In genomic region chr7:114405427-114405826, GRCh38 we compare ENCODE assay signal across 9 cellular contexts. TPM values are rescaled to one million over a fixed set of nuclear protein-coding genes. Genes with fewer than 3 reads are reported as not detected.
DNase-seq lines count a peak whose midpoint lies in the region; ATAC-seq and TF ChIP-seq lines count a peak whose summit lies in the region.
"Had no signal": no experiment of that assay in that cellular context is flagged by ENCODE, and none has a peak within 500 bp of the region (broad histone marks: within the 10 kb centered on the region; RNA-seq: fewer than 3 reads in every experiment).

No MANE protein-coding gene starts in this region.

- no peaks in the 10 kb centered on the region for H3K36me3 ChIP-seq in DOHH2 (ENCODE audit: control insufficient read depth, low read length)
- H3K36me3 ChIP-seq in colonic mucosa, result no peaks in the 10 kb centered on the region
- no peaks in the 10 kb centered on the region for H3K36me3 ChIP-seq in transverse colon
- H3K36me3 ChIP-seq in spleen, result no peaks in the 10 kb centered on the region

- H3K4me3 ChIP-seq in DOHH2 (ENCODE audit: low read length) (no peak overlapping the region), colonic mucosa (no peak overlapping the region), transverse colon (no peak overlapping the region), spleen (no peak overlapping the region)

- ATAC-seq in GM21723 (IDR thresholded peaks at IDR 0.05; ENCODE audit: unreplicated experiment), result peak; percentile 84

- H3K4me2 ChIP-seq in DOHH2 (ENCODE audit: low read length), result no peak overlapping the region

- H3K27ac ChIP-seq in DOHH2 (ENCODE audit: low read depth, low read length) (no peak overlapping the region), colonic mucosa (no peak overlapping the region), transverse colon (no peak overlapping the region), spleen (no peak overlapping the region)

- no peak for TF ChIP-seq POLR2A in transverse colon (IDR thresholded peaks at IDR 0.05)
- no peak for TF ChIP-seq POLR2A in spleen (IDR thresholded peaks at IDR 0.05)

- H3K9me3 ChIP-seq in DOHH2 (ENCODE audit: control insufficient read depth, insufficient read depth, low read length) (no peaks in the 10 kb centered on the region), colonic mucosa (no peaks in the 10 kb centered on the region), transverse colon (no peaks in the 10 kb centered on the region), spleen (no peaks in the 10 kb centered on the region)

- H3K4me1 ChIP-seq in DOHH2 (ENCODE audit: control insufficient read depth, low read length) (no peaks in the 10 kb centered on the region), colonic mucosa (no peaks in the 10 kb centered on the region), transverse colon (peaks cover 0 to 27% (median 19%) of the 10 kb centered on the region in 4 donors), spleen (no peaks in the 10 kb centered on the region)

- DNase-seq in NCI-H1436 treated with DMSO at 0.1 percent for 48 hours (lab: John Stamatoyannopoulos, UW) (peak; percentile 37), colonic mucosa (no peak), transverse colon (no peak), spleen (no peak), DMS79 treated with DMSO at 0.1 percent for 48 hours (lab: John Stamatoyannopoulos, UW) (no peak), inferior parietal cortex (ENCODE audit: extremely low spot score) (no peak)

- in situ Hi-C loops in transverse colon (cut with MboI; ENCODE audit: low pct_ligation_motif_present in 1 of 4, low pct_unique_long_range_greater_than_20kb in 1 of 4, low sequenced_read_pairs in 3 of 4), result loop anchor here in 1 of 4 donors (25.0 kb wide), 1 partner anchor 318 kb away; no protein-coding TSS in a partner anchor

- 16 to 29% methylated on average over 2 of the region's 2 CpGs for WGBS in transverse colon (ENCODE audit: low coverage in 1 of 2), 2 donors
- 23 to 33% (median 25%) methylated on average over 2 of the region's 2 CpGs for WGBS in spleen, 5 donors

- TF ChIP-seq EP300 in transverse colon (IDR thresholded peaks at IDR 0.05; ENCODE audit: low read depth), result no peak

- H3K27me3 ChIP-seq in DOHH2 (ENCODE audit: control insufficient read depth, low read length) (no peaks in the 10 kb centered on the region), colonic mucosa (no peaks in the 10 kb centered on the region), transverse colon (no peaks in the 10 kb centered on the region), spleen (replicated peaks in 1 of 7) (no peaks in the 10 kb centered on the region)

- H3K79me2 ChIP-seq in DOHH2 (ENCODE audit: control insufficient read depth, low read length), result no peaks in the 10 kb centered on the region

- H3F3A ChIP-seq in DOHH2 (ENCODE audit: control insufficient read depth, insufficient read depth), result no peaks in the 10 kb centered on the region

- H3K9me2 ChIP-seq in DOHH2 (replicated peaks; ENCODE audit: control insufficient read depth, low read length), result no peaks in the 10 kb centered on the region

- H4K20me1 ChIP-seq in DOHH2 (ENCODE audit: control insufficient read depth, insufficient read depth, low read depth, low read length), result no peaks in the 10 kb centered on the region

- H3K9ac ChIP-seq in colonic mucosa (ENCODE audit: low read depth in 2 of 2, low read length in 2 of 2), result no peak overlapping the region

- intact Hi-C loops in colonic mucosa (cut with DNase I) (no loop called here), transverse colon (cut with DNase I; ENCODE audit: low total_unique reads) (no loop called here), spleen (cut with DNase I; ENCODE audit: low total_unique reads) (no loop called here)

- TF ChIP-seq CTCF in DOHH2 (IDR thresholded peaks at IDR 0.05; ENCODE audit: low read depth, low read length, poor library complexity, severe bottlenecking) (peak; percentile 40), colonic mucosa (IDR thresholded peaks at IDR 0.05) (peak; percentile 40), transverse colon (IDR thresholded peaks at IDR 0.05) (peak; percentile 46 to 73 (median 54)), spleen (IDR thresholded peaks at IDR 0.05 in 8 of 11, conservative IDR thresholded peaks at IDR 0.05 in 3 of 11) (peak in 1 of 11 experiments; percentile 25)

RNA-seq across cellular contexts. Expression of gene FOXP2, which starts 9.2 kb away (rescaled TPM):
- total RNA-seq in colonic mucosa, result 10 to 100 TPM in 1 of 2 donors, 1 to 10 TPM in 1; 5.3 to 20.0 TPM
- total RNA-seq in transverse colon, result 100 to 1,000 TPM in 1 of 4 donors, 10 to 100 TPM in 3; 20.5 to 102 (median 34.0) TPM
- total RNA-seq in spleen, result 1 to 10 TPM in 6 of 7 donors, under 1 TPM in 1; 0.89 to 5.9 (median 1.7) TPM
- polyA plus RNA-seq in spleen, result 1 to 10 TPM in 1 of 3 donors, under 1 TPM in 2; 0.09 to 1.4 (median 0.11) TPM
- polyA plus RNA-seq: IgD-negative memory B cell had no signal
